ENCODE assay signal across 26 cellular contexts in the genomic region with DNA sequence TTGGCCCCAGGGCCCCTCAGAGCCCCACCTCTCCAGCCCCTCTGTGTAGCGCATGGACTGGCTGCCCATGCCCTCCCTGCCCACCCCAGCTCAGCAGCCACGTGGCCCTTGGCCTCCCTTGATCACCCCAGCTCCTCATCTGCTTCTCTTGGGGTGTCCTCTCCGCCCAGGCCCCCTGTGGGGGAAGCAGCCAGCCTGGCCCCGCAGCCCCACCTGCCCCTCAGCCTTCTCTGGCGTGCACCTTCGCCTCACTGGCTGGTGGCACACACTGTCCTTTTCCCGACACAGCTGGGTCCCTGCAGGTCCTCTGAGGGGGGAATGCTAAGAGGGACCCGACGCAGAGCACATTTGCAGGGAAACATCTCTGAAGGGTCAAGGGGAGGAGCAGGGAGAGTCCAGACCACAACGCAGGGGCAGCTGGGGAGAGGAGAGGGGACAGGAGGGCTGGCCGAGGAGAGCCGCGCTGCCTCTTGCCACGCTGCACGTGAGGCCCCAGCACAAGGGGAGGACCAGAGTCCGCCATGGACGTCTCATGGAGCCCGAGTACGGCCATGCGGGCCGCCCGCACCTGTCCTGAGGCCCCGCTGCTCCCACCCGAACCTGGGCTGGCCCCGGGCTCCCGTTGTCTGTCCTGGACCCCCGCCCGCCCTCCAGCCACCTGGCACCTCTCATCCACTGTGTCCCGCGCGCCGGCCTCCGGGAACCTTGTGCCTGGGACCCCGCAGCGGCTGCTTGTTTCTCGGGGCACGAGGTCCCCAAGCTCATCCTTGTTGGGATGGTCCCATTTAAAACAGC. TPM values are rescaled to one million over a fixed set of nuclear protein-coding genes. Genes with fewer than 3 reads are reported as not detected.
"Had no signal": no experiment of that assay in that cellular context is flagged by ENCODE, and none has a peak within 500 bp of the region (broad histone marks: within the 10 kb centered on the region; RNA-seq: fewer than 3 reads in every experiment).

No MANE protein-coding gene starts in this region.

- H3K36me3 ChIP-seq: neural progenitor cell, ovary, thyroid gland, transverse colon, vagina had no signal

- FAIRE-seq: small intestine had no signal

- ATAC-seq: natural killer cell; stimulated activated memory B cell treated with anti-CD40 and anti-IgM and Interleukin-4, amounts not matched to agents 10 μg/mL and 1 μg/mL and 100 μg/mL, for 72 hours; stimulated activated naive CD8-positive, alpha-beta T cell treated with anti-CD3 and anti-CD28 coated beads, Interleukin-15, Interleukin-2, amounts not matched to agents 100 U/mL and 50 U/mL, for 24 hours had no signal

- H3K36me3 Mint-ChIP-seq: naive B cell, natural killer cell had no signal

- H2AFZ ChIP-seq: neural progenitor cell had no signal

- H3K4me3 ChIP-seq: left ventricle myocardium inferior, lung, neural progenitor cell, ovary, right atrium auricular region, sigmoid colon, stomach, testis, thyroid gland, transverse colon, upper lobe of left lung, vagina had no signal

- H3K9ac ChIP-seq: neural progenitor cell had no signal

- DNase-seq: islet precursor cell; left ventricle myocardium inferior; mesendoderm; naive B cell; natural killer cell; nephron progenitor cell; ovary; sigmoid colon; small intestine; stimulated activated CD4-positive, alpha-beta T cell treated with anti-CD3 and anti-CD28 coated beads, Interleukin-1b, Interleukin-23, amount 100 ng/mL, for 48 hours; stimulated activated CD4-positive, alpha-beta T cell treated with anti-CD3 and anti-CD28 coated beads, Interleukin-2, amount 100 ng/mL, for 48 hours; stimulated activated CD4-positive, alpha-beta T cell treated with anti-CD3 and anti-CD28 coated beads, Interleukin-4, amount 100 ng/mL, for 4 hours; stimulated activated CD8-positive, alpha-beta memory T cell treated with anti-CD3 and anti-CD28 coated beads, Interleukin-4, amount 100 ng/mL, for 48 hours; stimulated activated naive CD8-positive, alpha-beta T cell treated with anti-CD3 and anti-CD28 coated beads, Interleukin-15, Interleukin-2, amounts not matched to agents 100 U/mL and 50 U/mL, for 24 hours; stomach; testis; thyroid gland; transverse colon had no signal

- H3K4me3 Mint-ChIP-seq: mesothelial cell of epicardium; naive B cell; natural killer cell; nephron progenitor cell; neural progenitor cell; stimulated activated memory B cell treated with anti-CD40 and anti-IgM and Interleukin-4, amounts not matched to agents 10 μg/mL and 1 μg/mL and 100 μg/mL, for 72 hours had no signal

- H3K9me3 ChIP-seq: left ventricle myocardium inferior, ovary, right atrium auricular region, sigmoid colon, stomach, testis, thyroid gland, transverse colon, upper lobe of left lung, vagina had no signal

- H3K4me2 ChIP-seq: neural progenitor cell had no signal

- H3K27me3 Mint-ChIP-seq: naive B cell; progenitor cell of endocrine pancreas; stimulated activated memory B cell treated with anti-CD40 and anti-IgM and Interleukin-4, amounts not matched to agents 10 μg/mL and 1 μg/mL and 100 μg/mL, for 72 hours had no signal

- H3K27me3 ChIP-seq: neural progenitor cell, ovary, right atrium auricular region, sigmoid colon, stomach, testis, thyroid gland, transverse colon, upper lobe of left lung, vagina had no signal

- H3K27ac Mint-ChIP-seq: mesothelial cell of epicardium; natural killer cell; nephron progenitor cell; neural progenitor cell; stimulated activated memory B cell treated with anti-CD40 and anti-IgM and Interleukin-4, amounts not matched to agents 10 μg/mL and 1 μg/mL and 100 μg/mL, for 72 hours had no signal

- H3K4me1 ChIP-seq: neural progenitor cell, testis had no signal

- H3K27ac ChIP-seq: left ventricle myocardium inferior, neural progenitor cell, ovary, right atrium auricular region, sigmoid colon, stomach, testis, transverse colon, vagina had no signal

RNA-seq across cellular contexts. Expression of gene TEX22, which starts 47.7 kb away (rescaled TPM):
- total RNA-seq: sigmoid colon, vagina had no signal
